In genomic region chr10:75736889-75737610, GRCh38 we compare ENCODE assay signal across 1 cellular context.
TF ChIP-seq lines count a peak whose summit lies in the region.

No MANE protein-coding gene starts in this region.

TF ChIP-seq in GM12878, 131 proteins besides CTCF, POLR2A, EP300 and RAD21:
- TF ChIP-seq, protein P1, sequence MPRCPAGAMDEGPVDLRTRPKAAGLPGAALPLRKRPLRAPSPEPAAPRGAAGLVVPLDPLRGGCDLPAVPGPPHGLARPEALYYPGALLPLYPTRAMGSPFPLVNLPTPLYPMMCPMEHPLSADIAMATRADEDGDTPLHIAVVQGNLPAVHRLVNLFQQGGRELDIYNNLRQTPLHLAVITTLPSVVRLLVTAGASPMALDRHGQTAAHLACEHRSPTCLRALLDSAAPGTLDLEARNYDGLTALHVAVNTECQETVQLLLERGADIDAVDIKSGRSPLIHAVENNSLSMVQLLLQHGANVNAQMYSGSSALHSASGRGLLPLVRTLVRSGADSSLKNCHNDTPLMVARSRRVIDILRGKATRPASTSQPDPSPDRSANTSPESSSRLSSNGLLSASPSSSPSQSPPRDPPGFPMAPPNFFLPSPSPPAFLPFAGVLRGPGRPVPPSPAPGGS (IDR thresholded peaks at IDR 0.05; ENCODE audit: borderline replicate concordance, insufficient read depth, low read depth, low read length, poor library complexity, severe bottlenecking) = peak; percentile 80
- TF ChIP-seq FOS (IDR thresholded peaks at IDR 0.05; ENCODE audit: borderline replicate concordance, extremely low read depth, insufficient read length) = no peak
TF ChIP-seq in GM12878: peak in this region for 1.
